Comparison of ENCODE assay signal across 12 cellular contexts in the genomic region with DNA sequence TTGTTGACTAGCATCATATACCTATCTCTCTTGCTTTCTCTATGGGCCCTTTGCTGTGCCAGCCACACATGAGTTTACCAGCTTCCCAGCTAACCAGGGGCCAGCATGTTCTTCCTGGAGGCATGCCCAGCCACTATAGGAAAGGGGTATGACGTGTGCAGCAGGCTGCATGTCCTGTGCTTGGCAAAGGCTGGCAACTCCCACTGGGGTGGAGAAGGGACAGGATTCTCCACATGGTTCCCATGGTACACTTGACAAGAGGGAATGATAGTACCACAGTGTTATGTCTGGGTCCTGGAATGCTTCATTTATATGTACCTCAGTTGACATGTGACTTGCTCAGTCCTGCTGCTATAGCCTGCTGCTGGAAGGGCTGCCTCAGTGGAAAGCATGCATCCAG.
A peak's percentile ranks its signal among the peaks of the same experiment; 100 is the strongest.
DNase-seq lines count a peak whose midpoint lies in the region; ATAC-seq, FAIRE-seq and TF ChIP-seq lines count a peak whose summit lies in the region.
"Had no signal": no experiment of that assay in that cellular context is flagged by ENCODE, and none has a peak within 500 bp of the region (broad histone marks: within the 10 kb centered on the region; RNA-seq: fewer than 3 reads in every experiment).

No MANE protein-coding gene starts in this region.

- DNase-seq in GM12891 (ENCODE audit: insufficient read length, low spot score) (no peak), adrenal gland (no peak), foreskin keratinocyte (peak; percentile 36 to 61), pulmonary artery endothelial cell (ENCODE audit: low read depth, low spot score) (peak; percentile 26), SW 1271 (lab: John Stamatoyannopoulos, UW) (no peak), NCI-H1417 treated with DMSO at 0.1 percent for 48 hours (lab: John Stamatoyannopoulos, UW) (no peak), RCC 7860 (ENCODE audit: low spot score) (no peak)
- DNase-seq in stimulated activated CD4-positive, alpha-beta T cell treated with anti-CD3 and anti-CD28 coated beads, Interleukin-2, amount 100 ng/mL, for 48 hours: no peak
- DNase-seq: CD8-positive, alpha-beta memory T cell; stimulated activated CD8-positive, alpha-beta memory T cell treated with anti-CD3 and anti-CD28 coated beads, Interleukin-4, amount 100 ng/mL, for 48 hours; T-helper 9 cell had no signal

- TF ChIP-seq CTCF in adrenal gland (IDR thresholded peaks at IDR 0.05) (no peak), foreskin keratinocyte (conservative IDR thresholded peaks at IDR 0.05) (no peak)

- no peak for TF ChIP-seq POLR2A in GM12891 (IDR thresholded peaks at IDR 0.05; ENCODE audit: low read depth, low read length)
- TF ChIP-seq POLR2A in adrenal gland (IDR thresholded peaks at IDR 0.05): no peak

- intact Hi-C loops in adrenal gland (cut with DNase I): no loop called here

- H3K4me1 ChIP-seq in adrenal gland (replicated peaks in 1 of 2) (peaks cover 4 to 8% of the 10 kb centered on the region in 2 donors), foreskin keratinocyte (peaks cover 37% of the 10 kb centered on the region)

- H3K9me3 ChIP-seq in adrenal gland (replicated peaks in 1 of 3): no peaks in the 10 kb centered on the region

- H3K27ac ChIP-seq in adrenal gland (peak overlapping the region in 3 of 5 donors; percentile 3 to 71 (median 48)), foreskin keratinocyte (peak overlapping the region; percentile 93)
- H3K27ac ChIP-seq: HL-60 had no signal

- no peaks in the 10 kb centered on the region for H3K36me3 ChIP-seq in adrenal gland (replicated peaks in 1 of 2)

- H3K27me3 ChIP-seq in adrenal gland (no peaks in the 10 kb centered on the region), foreskin keratinocyte (no peaks in the 10 kb centered on the region)

- ATAC-seq in foreskin keratinocyte: peak; percentile 83

- no peak overlapping the region for H3K4me3 ChIP-seq in adrenal gland

- 35 to 85% (median 67%) methylated on average over 1 of the region's 1 CpG; no CpG with 5 or more reads in 1 of the 4 donors for WGBS in adrenal gland, 4 donors

- FAIRE-seq in GM12891 (lab: Jason Lieb, UNC) (peak; percentile 5), RCC 7860 (lab: Jason Lieb, UNC) (no peak)

TF ChIP-seq in GM12891, 5 proteins besides CTCF, POLR2A, EP300 and RAD21:
- no peak for TF ChIP-seq POU2F2 (IDR thresholded peaks at IDR 0.05; ENCODE audit: low read depth, low read length)
- TF ChIP-seq POLR2AphosphoS5 (IDR thresholded peaks at IDR 0.05; ENCODE audit: low read depth, low read length): no peak
- TF ChIP-seq SPI1 (IDR thresholded peaks at IDR 0.05; ENCODE audit: low read depth, low read length): no peak

Comparison
In these comparisons a context has a peak if more than half of its experiments do, and no peak if none do; other contexts are left out.
1. DNase-seq: peak in foreskin keratinocyte (2 of 2) and pulmonary artery endothelial cell (single experiment); none in GM12891 (single experiment), adrenal gland (0 of 7), stimulated activated CD4-positive, alpha-beta T cell treated with anti-CD3 and anti-CD28 coated beads, Interleukin-2, amount 100 ng/mL, for 48 hours (0 of 2), SW 1271 (0 of 2), NCI-H1417 treated with DMSO at 0.1 percent for 48 hours (single experiment) and RCC 7860 (single experiment).